Comparison of ENCODE assay signal across 8 cellular contexts in the genomic region with DNA sequence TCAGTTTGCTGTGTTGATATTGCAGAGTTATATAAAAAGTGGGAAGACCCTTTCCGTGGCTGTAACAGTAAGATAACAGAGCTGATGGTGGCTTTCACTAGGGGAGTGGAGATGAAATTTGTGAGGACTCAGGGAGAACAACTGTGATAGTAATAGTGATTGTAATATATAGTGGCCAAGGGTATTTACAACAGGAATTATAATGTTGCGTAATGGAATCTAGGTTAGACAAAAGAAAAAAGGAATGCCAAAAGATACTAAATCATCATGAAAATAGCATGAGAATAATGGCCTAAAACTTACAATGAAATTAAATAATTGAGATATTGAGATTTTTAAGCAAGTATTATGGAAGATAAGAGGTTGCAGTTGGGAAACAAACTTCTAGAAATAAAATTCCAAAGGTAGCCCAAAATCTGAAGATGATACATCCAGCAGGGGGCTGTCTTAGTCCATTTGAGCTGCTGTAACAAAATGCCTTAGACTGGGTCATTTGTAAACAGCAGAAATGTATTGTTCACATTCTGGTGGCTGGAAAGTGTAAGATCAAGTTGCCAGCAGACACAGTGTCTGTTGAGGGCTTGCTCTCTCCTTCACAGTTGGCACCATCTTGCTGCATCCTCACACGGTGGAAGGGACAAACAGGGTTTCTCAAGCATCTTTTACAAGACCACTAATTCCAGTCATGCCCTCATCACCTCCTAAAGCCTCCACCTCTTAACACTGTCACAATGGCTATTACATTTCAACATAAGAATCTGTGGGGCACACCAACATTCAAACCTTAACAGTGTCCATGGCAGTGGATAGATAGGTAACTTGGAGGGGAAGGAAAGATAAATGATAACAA.
DNase-seq lines count a peak whose midpoint lies in the region; ATAC-seq and TF ChIP-seq lines count a peak whose summit lies in the region.

No MANE protein-coding gene starts in this region.

- H3F3A ChIP-seq in Loucy (ENCODE audit: low read depth) = no peaks in the 10 kb centered on the region

- no peak overlapping the region for H3K27ac ChIP-seq in osteoblast (ENCODE audit: low read depth, low read length)

- in situ Hi-C loops in GM13977 (cut with MboI; ENCODE audit: low pct_unique_long_range_greater_than_20kb, low sequenced_read_pairs, unreplicated experiment) = loop anchor here (10.0 to 25.0 kb wide), 2 partner anchors 139 to 416 kb away; no protein-coding TSS in a partner anchor

- no peak overlapping the region for H3K4me3 ChIP-seq in Loucy (ENCODE audit: low read length, poor library complexity, severe bottlenecking)
- no peak overlapping the region for H3K4me3 ChIP-seq in osteoblast (ENCODE audit: insufficient read depth, low read length)

- H2AFZ ChIP-seq in Loucy (ENCODE audit: low read length) = no peak overlapping the region
- no peak overlapping the region for H2AFZ ChIP-seq in osteoblast (ENCODE audit: low read length)

- H4K20me1 ChIP-seq in Loucy (ENCODE audit: insufficient read depth, low read length, poor library complexity, severe bottlenecking) (no peaks in the 10 kb centered on the region), osteoblast (ENCODE audit: insufficient read depth, low read length) (no peaks in the 10 kb centered on the region)

- no peaks in the 10 kb centered on the region for H3K36me3 Mint-ChIP-seq in WTC11

- H3K4me2 ChIP-seq in Loucy (ENCODE audit: low read depth, low read length, poor library complexity, severe bottlenecking) (no peak overlapping the region), osteoblast (ENCODE audit: insufficient read depth, low read length) (no peak overlapping the region)

- H3K4me1 Mint-ChIP-seq in WTC11 = peaks cover 6% of the 10 kb centered on the region

- ATAC-seq in GM21825 (IDR thresholded peaks at IDR 0.05; ENCODE audit: unreplicated experiment) (peak; percentile 70), WTC11 (peak; percentile 82)

- DNase-seq in GM13977 (ENCODE audit: low spot score) = no peak
- peak; percentile 11 for DNase-seq in WTC11 (ENCODE audit: low spot score)
- DNase-seq in osteoblast (ENCODE audit: insufficient read length, low spot score, missing footprints) = no peak
- no peak for DNase-seq in stimulated activated CD4-positive, alpha-beta T cell treated with anti-CD3 and anti-CD28 coated beads, Interleukin-4, amount 100 ng/mL, for 24 hours
- DNase-seq in NCI-H2029 treated with DMSO at 0.1 percent for 48 hours (lab: John Stamatoyannopoulos, UW) = no peak
- no peak for DNase-seq in NCI-H2196 treated with DMSO at 0.1 percent for 48 hours (lab: John Stamatoyannopoulos, UW; ENCODE audit: unreplicated experiment)

- no peaks in the 10 kb centered on the region for H3K9me2 ChIP-seq in Loucy (replicated peaks; ENCODE audit: low read depth, low read length)

- no peaks in the 10 kb centered on the region for H3K9me3 ChIP-seq in Loucy (ENCODE audit: insufficient read depth, low read depth, low read length)
- no peaks in the 10 kb centered on the region for H3K9me3 ChIP-seq in osteoblast (ENCODE audit: low read depth, low read length)

- CTCF ChIA-PET in WTC11 (lab: Charles Lee) = interaction anchor here (0.8 to 2.8 kb wide), 4 partner anchors 142 to 504 kb away, joined by 3 to 9 read pairs (median 4); no protein-coding TSS in a partner anchor

- TF ChIP-seq CTCF in GM13977 (IDR thresholded peaks at IDR 0.05; ENCODE audit: extremely low read depth, insufficient read depth, missing control alignments) (peak; percentile 61), Loucy (conservative IDR thresholded peaks at IDR 0.05; ENCODE audit: low read length) (peak; percentile 48), WTC11 (IDR thresholded peaks at IDR 0.05) (no peak; the same call in 1 of the 2 replicates), osteoblast (IDR thresholded peaks at IDR 0.05; ENCODE audit: extremely low read depth, low read depth, low read length) (peak; percentile 10)

- no peak overlapping the region for H3K9ac ChIP-seq in Loucy (ENCODE audit: low read depth, low read length, poor library complexity, severe bottlenecking)

- peaks cover 7% of the 10 kb centered on the region for H3K9me3 Mint-ChIP-seq in WTC11

- no peak overlapping the region; the same call in 1 of the 2 replicates for H3K27ac Mint-ChIP-seq in WTC11

- H3K27me3 ChIP-seq in Loucy (ENCODE audit: insufficient read depth, low read length, poor library complexity, severe bottlenecking) (no peaks in the 10 kb centered on the region), osteoblast (ENCODE audit: insufficient read depth, low read length) (no peaks in the 10 kb centered on the region)

- no peaks in the 10 kb centered on the region for H3K79me2 ChIP-seq in Loucy (ENCODE audit: insufficient read depth, low read length)
- H3K79me2 ChIP-seq in osteoblast (ENCODE audit: insufficient read depth, low read length) = no peaks in the 10 kb centered on the region

- no peak overlapping the region for H3K4me3 Mint-ChIP-seq in WTC11

- H3K27me3 Mint-ChIP-seq in WTC11 (ENCODE audit: low read depth) = no peaks in the 10 kb centered on the region

- no peaks in the 10 kb centered on the region for H3K4me1 ChIP-seq in Loucy (ENCODE audit: insufficient read depth, low read length, poor library complexity, severe bottlenecking)
- no peaks in the 10 kb centered on the region for H3K4me1 ChIP-seq in osteoblast (ENCODE audit: insufficient read depth, low read length)

- no peaks in the 10 kb centered on the region for H3K36me3 ChIP-seq in Loucy (ENCODE audit: insufficient read depth, low read length)
- H3K36me3 ChIP-seq in osteoblast (ENCODE audit: insufficient read depth, low read length) = no peaks in the 10 kb centered on the region

- POLR2A ChIA-PET in WTC11 (lab: Charles Lee) = no interaction called here

TF ChIP-seq in WTC11, 78 proteins besides CTCF, POLR2A, EP300 and RAD21 (continues in another document):
- TF ChIP-seq CREM (CRISPR knock-in tag; IDR thresholded peaks at IDR 0.05) = no peak
- TF ChIP-seq, protein P1, sequence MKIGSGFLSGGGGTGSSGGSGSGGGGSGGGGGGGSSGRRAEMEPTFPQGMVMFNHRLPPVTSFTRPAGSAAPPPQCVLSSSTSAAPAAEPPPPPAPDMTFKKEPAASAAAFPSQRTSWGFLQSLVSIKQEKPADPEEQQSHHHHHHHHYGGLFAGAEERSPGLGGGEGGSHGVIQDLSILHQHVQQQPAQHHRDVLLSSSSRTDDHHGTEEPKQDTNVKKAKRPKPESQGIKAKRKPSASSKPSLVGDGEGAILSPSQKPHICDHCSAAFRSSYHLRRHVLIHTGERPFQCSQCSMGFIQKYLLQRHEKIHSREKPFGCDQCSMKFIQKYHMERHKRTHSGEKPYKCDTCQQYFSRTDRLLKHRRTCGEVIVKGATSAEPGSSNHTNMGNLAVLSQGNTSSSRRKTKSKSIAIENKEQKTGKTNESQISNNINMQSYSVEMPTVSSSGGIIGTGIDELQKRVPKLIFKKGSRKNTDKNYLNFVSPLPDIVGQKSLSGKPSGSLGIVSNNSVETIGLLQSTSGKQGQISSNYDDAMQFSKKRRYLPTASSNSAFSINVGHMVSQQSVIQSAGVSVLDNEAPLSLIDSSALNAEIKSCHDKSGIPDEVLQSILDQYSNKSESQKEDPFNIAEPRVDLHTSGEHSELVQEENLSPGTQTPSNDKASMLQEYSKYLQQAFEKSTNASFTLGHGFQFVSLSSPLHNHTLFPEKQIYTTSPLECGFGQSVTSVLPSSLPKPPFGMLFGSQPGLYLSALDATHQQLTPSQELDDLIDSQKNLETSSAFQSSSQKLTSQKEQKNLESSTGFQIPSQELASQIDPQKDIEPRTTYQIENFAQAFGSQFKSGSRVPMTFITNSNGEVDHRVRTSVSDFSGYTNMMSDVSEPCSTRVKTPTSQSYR (CRISPR knock-in tag; IDR thresholded peaks at IDR 0.05) = no peak
- TF ChIP-seq TEAD4 (CRISPR knock-in tag; IDR thresholded peaks at IDR 0.05) = no peak
- TF ChIP-seq RELA (CRISPR knock-in tag; IDR thresholded peaks at IDR 0.05; ENCODE audit: borderline replicate concordance) = no peak
- no peak for TF ChIP-seq ZNF121 (CRISPR knock-in tag; IDR thresholded peaks at IDR 0.05)
- TF ChIP-seq, protein P2, sequence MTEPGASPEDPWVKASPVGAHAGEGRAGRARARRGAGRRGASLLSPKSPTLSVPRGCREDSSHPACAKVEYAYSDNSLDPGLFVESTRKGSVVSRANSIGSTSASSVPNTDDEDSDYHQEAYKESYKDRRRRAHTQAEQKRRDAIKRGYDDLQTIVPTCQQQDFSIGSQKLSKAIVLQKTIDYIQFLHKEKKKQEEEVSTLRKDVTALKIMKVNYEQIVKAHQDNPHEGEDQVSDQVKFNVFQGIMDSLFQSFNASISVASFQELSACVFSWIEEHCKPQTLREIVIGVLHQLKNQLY (CRISPR knock-in tag; IDR thresholded peaks at IDR 0.05) = no peak
- TF ChIP-seq ELF4 (CRISPR knock-in tag; IDR thresholded peaks at IDR 0.05; ENCODE audit: low read depth) = no peak
- TF ChIP-seq, protein P3, sequence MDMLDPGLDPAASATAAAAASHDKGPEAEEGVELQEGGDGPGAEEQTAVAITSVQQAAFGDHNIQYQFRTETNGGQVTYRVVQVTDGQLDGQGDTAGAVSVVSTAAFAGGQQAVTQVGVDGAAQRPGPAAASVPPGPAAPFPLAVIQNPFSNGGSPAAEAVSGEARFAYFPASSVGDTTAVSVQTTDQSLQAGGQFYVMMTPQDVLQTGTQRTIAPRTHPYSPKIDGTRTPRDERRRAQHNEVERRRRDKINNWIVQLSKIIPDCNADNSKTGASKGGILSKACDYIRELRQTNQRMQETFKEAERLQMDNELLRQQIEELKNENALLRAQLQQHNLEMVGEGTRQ (CRISPR knock-in tag; IDR thresholded peaks at IDR 0.05) = no peak
